20 cellular contexts compared by ENCODE assay signal in the genomic region with DNA sequence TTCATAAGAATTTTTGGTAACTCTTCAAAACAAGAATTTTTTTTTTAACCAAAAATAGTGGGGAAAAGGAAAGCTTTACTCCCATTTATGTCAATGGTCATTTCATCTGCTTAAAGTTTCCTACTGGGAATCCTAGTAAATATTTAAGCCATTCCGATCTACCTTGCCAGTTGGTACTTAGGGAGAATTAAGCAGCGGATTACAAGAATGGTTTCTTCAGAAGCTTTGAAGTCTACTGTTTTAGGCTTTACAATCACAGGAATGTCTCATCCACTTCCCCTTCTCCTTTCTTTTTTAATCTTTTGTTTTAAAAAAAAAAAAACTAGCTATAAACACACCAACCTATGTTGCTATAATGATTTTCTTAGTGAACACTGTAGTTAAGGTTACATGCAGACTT.
"Had no signal": no experiment of that assay in that cellular context is flagged by ENCODE, and none has a peak within 500 bp of the region (broad histone marks: within the 10 kb centered on the region; RNA-seq: fewer than 3 reads in every experiment).

No MANE protein-coding gene starts in this region.

- H3K27ac ChIP-seq: coronary artery, dorsolateral prefrontal cortex, epithelial cell of prostate, esophagus muscularis mucosa, gastrocnemius medialis, heart right ventricle, parathyroid adenoma, psoas muscle, right atrium auricular region, sigmoid colon, skin epidermis, stomach, thoracic aorta had no signal

- H3K36me3 ChIP-seq: esophagus muscularis mucosa, gastrocnemius medialis, heart right ventricle, right atrium auricular region, sigmoid colon, stomach, thoracic aorta had no signal

- H2AFZ ChIP-seq: parathyroid adenoma had no signal

- ATAC-seq: gastrocnemius medialis; heart right ventricle; naive thymus-derived CD4-positive, alpha-beta T cell; psoas muscle had no signal

- H3K27me3 ChIP-seq: dorsolateral prefrontal cortex, esophagus muscularis mucosa, gastrocnemius medialis, heart right ventricle, right atrium auricular region, sigmoid colon, stomach had no signal

- DNase-seq: dorsolateral prefrontal cortex; effector memory CD4-positive, alpha-beta T cell; gastrocnemius medialis; heart right ventricle; hypothalamus; kidney glomerular epithelial cell; naive thymus-derived CD4-positive, alpha-beta T cell; psoas muscle; sigmoid colon; stimulated activated naive CD4-positive, alpha-beta T cell; stomach; substantia nigra; trophoblast cell had no signal

- H3K4me3 ChIP-seq: coronary artery, dorsolateral prefrontal cortex, esophagus muscularis mucosa, gastrocnemius medialis, heart right ventricle, psoas muscle, right atrium auricular region, sigmoid colon, skin epidermis, stomach, thoracic aorta had no signal

- H3K9me3 ChIP-seq: esophagus muscularis mucosa, gastrocnemius medialis, psoas muscle, sigmoid colon, thoracic aorta had no signal

- H3K4me1 ChIP-seq: esophagus muscularis mucosa, gastrocnemius medialis, heart right ventricle, parathyroid adenoma, psoas muscle, right atrium auricular region, sigmoid colon, stomach had no signal
